Comparison of ENCODE assay signal across 1 cellular context in genomic region chr4:25215506-25215905, GRCh38.
TF ChIP-seq lines count a peak whose summit lies in the region.

No MANE protein-coding gene starts in this region.

TF ChIP-seq in H1, 55 proteins besides CTCF, POLR2A, EP300 and RAD21:
- TF ChIP-seq TAF7 (optimal IDR thresholded peaks at IDR 0.05; ENCODE audit: borderline replicate concordance, low read depth, low read length) (no peak), ATF2 (IDR thresholded peaks at IDR 0.05; ENCODE audit: low read length) (no peak), POLR2AphosphoS5 (IDR thresholded peaks at IDR 0.05; ENCODE audit: low read depth, low read length) (no peak), ZNF274 (IDR thresholded peaks at IDR 0.05; ENCODE audit: borderline replicate concordance, extremely low read depth, low read length) (no peak), SIRT6 (IDR thresholded peaks at IDR 0.05; ENCODE audit: low read length) (no peak), CBX8 (IDR thresholded peaks at IDR 0.05; ENCODE audit: borderline replicate concordance, low read depth, low read length) (no peak), KDM1A (IDR thresholded peaks at IDR 0.05; ENCODE audit: borderline replicate concordance, low read length) (no peak), SRF (IDR thresholded peaks at IDR 0.05; ENCODE audit: low read depth, low read length) (no peak), ATF3 (IDR thresholded peaks at IDR 0.05; ENCODE audit: insufficient read depth, low read depth, low read length) (no peak)
